Comparison of ENCODE assay signal across 8 cellular contexts in the genomic region with DNA sequence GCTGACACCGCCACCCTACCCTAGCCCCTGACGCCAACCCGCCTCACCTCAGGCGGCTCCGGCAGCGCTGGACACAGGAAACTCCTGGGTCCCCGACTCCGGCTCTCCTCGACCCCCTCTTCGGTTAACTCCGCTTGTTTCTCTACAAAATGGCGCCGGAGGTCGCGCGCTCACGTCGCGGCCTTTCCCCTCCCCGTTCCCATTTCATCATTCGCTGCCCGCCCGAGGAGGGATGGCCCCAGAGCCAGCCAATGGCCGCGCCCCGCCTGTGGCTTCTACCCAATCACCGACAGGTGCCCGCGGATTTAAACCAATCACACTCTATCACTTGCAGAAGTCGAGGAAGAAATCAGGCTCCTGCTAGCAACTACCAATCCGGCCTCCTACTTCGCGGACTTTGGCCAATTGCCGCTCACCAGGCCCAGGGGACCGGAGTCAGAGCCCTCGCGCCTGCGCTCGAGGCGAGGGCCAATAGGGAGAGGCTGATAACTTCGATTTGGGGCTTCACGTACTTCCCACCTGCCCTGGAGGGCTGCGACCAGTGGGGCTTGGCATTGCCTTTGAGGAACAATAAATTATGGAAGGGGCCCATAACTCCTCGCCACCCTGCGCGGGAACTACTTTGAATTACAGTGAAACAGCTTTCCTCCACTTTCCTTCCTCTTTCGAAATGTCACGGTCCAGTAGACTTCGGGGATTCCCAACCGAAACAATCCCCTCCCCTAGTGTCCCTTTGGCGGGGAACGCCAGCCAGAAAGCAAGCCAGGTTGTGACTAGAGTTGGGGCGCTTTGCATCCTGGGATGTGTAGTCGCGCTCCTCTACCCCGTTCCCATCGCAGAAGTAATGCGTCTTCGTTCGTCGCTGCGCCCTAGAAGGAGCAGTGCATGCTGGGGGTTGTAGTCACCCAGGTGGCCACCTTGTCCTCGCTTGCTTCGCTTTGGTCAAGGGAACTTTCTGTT. TPM values are rescaled to one million over a fixed set of nuclear protein-coding genes. Genes with fewer than 3 reads are reported as not detected.
DNase-seq lines count a peak whose midpoint lies in the region; ATAC-seq and TF ChIP-seq lines count a peak whose summit lies in the region.

A gene (minus strand): TSS at position 146 of the 960 bp plus-strand sequence. CDS start 30,489 bp downstream, outside the sequence.

- H3K4me3 ChIP-seq in BE2C (ENCODE audit: low read depth, low read length): peak within 1 kb of the TSS; percentile 99
- H3K4me3 ChIP-seq in colonic mucosa: peak within 1 kb of the TSS; percentile 86

- H3K4me1 ChIP-seq in BE2C (0 out of 2 replicates have a peak, but pooled peaks cover 4% of the 10 kb centered on the region), colonic mucosa (no peaks in the 10 kb centered on the region)

- intact Hi-C loops in colonic mucosa (cut with DNase I): no loop called here

- H3K36me3 ChIP-seq in BE2C (peaks cover 16% of the 10 kb centered on the region), colonic mucosa (no peaks in the 10 kb centered on the region)

- H3K27me3 ChIP-seq in BE2C: no peaks in the 10 kb centered on the region
- no peaks in the 10 kb centered on the region for H3K27me3 ChIP-seq in colonic mucosa

- peak; percentile 98 for DNase-seq in BE2C
- peak; percentile 78 for DNase-seq in GM19240 (ENCODE audit: insufficient read length, low spot score)
- peak; percentile 96 for DNase-seq in NCI-H526 (lab: John Stamatoyannopoulos, UW)
- DNase-seq in activated CD4-positive, alpha-beta T cell treated with anti-CD3 and anti-CD28 coated beads for 48 hours: peak; percentile 98
- peak; percentile 98 for DNase-seq in colonic mucosa
- peak; percentile 100 for DNase-seq in kidney tubule cell (ENCODE audit: low spot score)
- peak; percentile 87 to 95 (median 92) for DNase-seq in stimulated activated CD4-positive, alpha-beta T cell treated with anti-CD3 and anti-CD28 coated beads, Interleukin-1b, Interleukin-23, amount 100 ng/mL, for 24 hours (ENCODE audit: low read depth in 4 of 4, low spot score in 1 of 4)

- H3K9me3 ChIP-seq in BE2C (no peaks in the 10 kb centered on the region), colonic mucosa (no peaks in the 10 kb centered on the region)

- H3K9ac ChIP-seq in colonic mucosa (ENCODE audit: low read depth in 2 of 2, low read length in 2 of 2): peak within 1 kb of the TSS; percentile 99 to 100

- TF ChIP-seq CTCF in BE2C (IDR thresholded peaks at IDR 0.05; ENCODE audit: low read depth, low read length): no peak
- no peak for TF ChIP-seq CTCF in colonic mucosa (IDR thresholded peaks at IDR 0.05)

- H3K27ac ChIP-seq in colonic mucosa: peak within 1 kb of the TSS; percentile 98

- peak; percentile 84 for ATAC-seq in HG03460 (IDR thresholded peaks at IDR 0.05; ENCODE audit: unreplicated experiment)

RNA-seq across cellular contexts. Expression of the gene that starts here (rescaled TPM):
- polyA plus RNA-seq in BE2C (2012; ENCODE audit: insufficient read depth, insufficient read length, low read depth): 191 TPM
- 100 to 1,000 TPM; 237 to 268 TPM for total RNA-seq in colonic mucosa

Comparison
In these comparisons a context has a peak if more than half of its experiments do, and no peak if none do; other contexts are left out.
1. Peak in every context shown above with its lines: DNase-seq, ATAC-seq, H3K4me3 ChIP-seq and H3K27ac ChIP-seq.